In the genomic region with DNA sequence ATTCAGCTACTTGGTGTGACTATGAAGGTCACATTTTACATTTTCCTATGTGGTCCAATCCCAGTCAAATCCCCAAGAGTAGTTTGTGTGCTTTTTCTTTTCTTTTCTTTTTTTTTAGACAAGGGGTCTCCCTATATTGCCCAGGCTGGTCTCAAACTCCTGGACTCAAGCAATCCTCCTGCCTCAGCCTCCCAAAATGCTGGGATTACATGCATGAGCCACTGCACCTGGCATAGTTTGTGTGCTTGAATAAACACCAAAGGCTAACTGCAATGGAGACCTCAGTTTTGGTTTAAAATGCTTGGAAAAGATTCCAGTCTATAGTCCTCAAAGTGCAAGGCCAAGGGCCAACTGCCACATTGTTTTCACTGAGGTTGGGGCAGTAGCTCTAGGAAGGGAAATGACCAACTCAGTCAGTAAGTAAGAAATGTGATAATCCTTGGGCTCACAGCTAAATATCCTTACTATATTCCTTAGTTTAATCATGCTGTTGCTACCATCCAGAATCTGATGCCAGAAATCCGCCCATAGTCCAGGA, we compare ENCODE assay signal across 14 cellular contexts. TPM values are rescaled to one million over a fixed set of nuclear protein-coding genes. Genes with fewer than 3 reads are reported as not detected.
DNase-seq lines count a peak whose midpoint lies in the region; ATAC-seq and TF ChIP-seq lines count a peak whose summit lies in the region.
"Had no signal": no experiment of that assay in that cellular context is flagged by ENCODE, and none has a peak within 500 bp of the region (broad histone marks: within the 10 kb centered on the region; RNA-seq: fewer than 3 reads in every experiment).

No MANE protein-coding gene starts in this region.

- ATAC-seq in T-helper 17 cell (no peak), GM18511 (IDR thresholded peaks at IDR 0.05; ENCODE audit: unreplicated experiment) (no peak)
- ATAC-seq: activated CD4-positive, CD25-positive, alpha-beta regulatory T cell treated with anti-CD3 and anti-CD28 coated beads, Interleukin-2, amount 50 U/mL, for 24 hours had no signal

- peak overlapping the region; percentile 54 for H3K27ac ChIP-seq in fibroblast of lung (ENCODE audit: insufficient read depth, low read length)
- H3K27ac ChIP-seq in skeletal muscle tissue (ENCODE audit: low read depth, low read length), result peak overlapping the region; percentile 67

- peak overlapping the region; percentile 72 for H3K4me2 ChIP-seq in fibroblast of lung (ENCODE audit: extremely low read depth, insufficient read depth, low read length)

- H3K4me3 Mint-ChIP-seq in T-helper 17 cell, result no peak overlapping the region
- H3K4me3 Mint-ChIP-seq: activated T-helper 1 cell treated with anti-CD3 and anti-CD28 coated beads, Interleukin-12 subunit alpha, Interleukin-12 subunit beta, Interleukin-2, Interleukin-4 antibody, amounts not matched to agents 30 ng/mL and 10 ng/mL and 1 ng/mL, durations not matched to agents 14 hours and 24 hours and 36 hours had no signal

- no peaks in the 10 kb centered on the region for H3K79me2 ChIP-seq in fibroblast of lung (ENCODE audit: control insufficient read depth, insufficient read depth, low read length)

- H4K20me1 ChIP-seq in fibroblast of lung (ENCODE audit: control insufficient read depth, extremely low read depth, insufficient read depth, low read length), result no peaks in the 10 kb centered on the region

- no peak for TF ChIP-seq CTCF in fibroblast of lung (conservative IDR thresholded peaks at IDR 0.05 in 1 of 2, IDR thresholded peaks at IDR 0.05 in 1 of 2; ENCODE audit: low read depth in 1 of 2, low read length in 2 of 2)

- peaks cover 7% of the 10 kb centered on the region for H3K4me1 Mint-ChIP-seq in T-helper 17 cell

- H3K4me1 ChIP-seq in fibroblast of lung (ENCODE audit: control insufficient read depth, extremely low read depth, insufficient read depth, low read length), result peaks cover 11% of the 10 kb centered on the region
- peaks cover 25 to 29% (median 27%) of the 10 kb centered on the region in 3 donors for H3K4me1 ChIP-seq in skeletal muscle tissue (ENCODE audit: control insufficient read depth in 3 of 3, insufficient read depth in 3 of 3, low read length in 3 of 3)
- H3K4me1 ChIP-seq in HAP-1, result peaks cover 3% of the 10 kb centered on the region; the same call in 1 of the 2 replicates

- H3K4me3 ChIP-seq in fibroblast of lung (replicated peaks in 1 of 4; ENCODE audit: control extremely low read depth in 1 of 4, insufficient read depth in 1 of 4, low read depth in 3 of 4, low read length in 4 of 4) (no peak overlapping the region), skeletal muscle tissue (ENCODE audit: low read length in 3 of 3) (peak overlapping the region in 1 of 3 donors; percentile 11), HAP-1 (no peak overlapping the region)

- H3K9ac ChIP-seq in fibroblast of lung (ENCODE audit: insufficient read depth, low read length), result no peak overlapping the region
- H3K9ac ChIP-seq in skeletal muscle tissue (ENCODE audit: low read depth in 1 of 3, low read length in 3 of 3), result peak overlapping the region in 2 of 3 donors; percentile 10 to 36

- no peaks in the 10 kb centered on the region for H3K27me3 Mint-ChIP-seq in T-helper 17 cell

- H3K36me3 ChIP-seq in fibroblast of lung (ENCODE audit: control insufficient read depth, insufficient read depth, low read length), result no peaks in the 10 kb centered on the region
- no peaks in the 10 kb centered on the region for H3K36me3 ChIP-seq in skeletal muscle tissue (ENCODE audit: control insufficient read depth in 3 of 3, insufficient read depth in 3 of 3, low read length in 3 of 3)
- no peaks in the 10 kb centered on the region for H3K36me3 ChIP-seq in HAP-1 (replicated peaks)

- H3K27me3 ChIP-seq in fibroblast of lung (ENCODE audit: control insufficient read depth, insufficient read depth, low read length) (no peaks in the 10 kb centered on the region), skeletal muscle tissue (ENCODE audit: control insufficient read depth in 3 of 3, insufficient read depth in 3 of 3, low read length in 3 of 3) (no peaks in the 10 kb centered on the region), HAP-1 (ENCODE audit: low read depth) (no peaks in the 10 kb centered on the region)

- DNase-seq in NCI-H446 (lab: John Stamatoyannopoulos, UW), result peak; percentile 36 to 47
- no peak for DNase-seq in NCI-H446 treated with DMSO at 0.1 percent for 48 hours (lab: John Stamatoyannopoulos, UW)
- DNase-seq in T-helper 17 cell, result no peak
- DNase-seq in fibroblast of lung (ENCODE audit: low read depth in 2 of 2), result peak in 1 of 2 donors; percentile 9
- DNase-seq in islet precursor cell, result no peak
- DNase-seq in HAP-1 (ENCODE audit: low spot score in 2 of 2), result no peak
- DNase-seq: 8988T; Caco-2; central memory CD4-positive, alpha-beta T cell; NCI-H1417 treated with DMSO at 0.1 percent for 48 hours had no signal

- no peak overlapping the region for H2AFZ ChIP-seq in fibroblast of lung (ENCODE audit: low read length)

- in situ Hi-C loops in HAP-1 (cut with MboI; ENCODE audit: low sequenced_read_pairs), result no loop called here

- H3K9me3 ChIP-seq in T-helper 17 cell (ENCODE audit: control insufficient read depth, low read length, poor library complexity, severe bottlenecking) (no peaks in the 10 kb centered on the region), fibroblast of lung (ENCODE audit: control insufficient read depth, insufficient read depth, low read depth, low read length) (no peaks in the 10 kb centered on the region), skeletal muscle tissue (ENCODE audit: control insufficient read depth in 3 of 3, low read length in 3 of 3) (no peaks in the 10 kb centered on the region), HAP-1 (no peaks in the 10 kb centered on the region)
- H3K9me3 ChIP-seq: Caco-2 had no signal

- peak overlapping the region; percentile 34 for H3K27ac Mint-ChIP-seq in T-helper 17 cell

- no peaks in the 10 kb centered on the region for H3K36me3 Mint-ChIP-seq in T-helper 17 cell (ENCODE audit: low read depth)

RNA-seq across cellular contexts. Expression of a gene that starts 38.6 kb away (rescaled TPM):
- total RNA-seq in T-helper 17 cell, result 10 to 100 TPM in 1 of 2 donors, 1 to 10 TPM in 1; 9.0 to 13.0 TPM
- total RNA-seq in fibroblast of lung, result 35.7 and 49.5 TPM in 2 replicates
- polyA plus RNA-seq in fibroblast of lung, result 47.2 and 59.0 TPM in 2 replicates
- polyA plus RNA-seq in fibroblast of lung (2012), result 34.7 and 46.5 TPM in 2 replicates
- polyA minus RNA-seq in fibroblast of lung (ENCODE audit: low replicate concordance), result 15.2 and 18.6 TPM in 2 replicates
- 34.4 TPM for total RNA-seq in skeletal muscle tissue

Comparison
In these comparisons a context has a peak if more than half of its experiments do, and no peak if none do; other contexts are left out.
1. DNase-seq: peak in NCI-H446 (2 of 2); none in NCI-H446 treated with DMSO at 0.1 percent for 48 hours (single experiment), T-helper 17 cell (0 of 3), islet precursor cell (single experiment) and HAP-1 (0 of 2).